ENCODE assay signal across 13 cellular contexts in genomic region chr2:235642446-235643107, GRCh38.
DNase-seq lines count a peak whose midpoint lies in the region; ATAC-seq and TF ChIP-seq lines count a peak whose summit lies in the region.
"Had no signal": no experiment of that assay in that cellular context is flagged by ENCODE, and none has a peak within 500 bp of the region (broad histone marks: within the 10 kb centered on the region; RNA-seq: fewer than 3 reads in every experiment).

No MANE protein-coding gene starts in this region.

- no peaks in the 10 kb centered on the region for H3K9me3 Mint-ChIP-seq in HFFc6
- H3K9me3 Mint-ChIP-seq in activated T-cell treated with anti-CD3 and anti-CD28 coated beads, Interleukin-2, amount 50 U/mL, for 4 hours: no peaks in the 10 kb centered on the region
- H3K9me3 Mint-ChIP-seq: stimulated activated naive CD8-positive, alpha-beta T cell treated with anti-CD3 and anti-CD28 coated beads, Interleukin-15, Interleukin-2, amounts not matched to agents 100 ng/mL and 50 ng/mL, for 24 hours had no signal

- no peaks in the 10 kb centered on the region for H3K36me3 Mint-ChIP-seq in HFFc6 (ENCODE audit: low read depth)
- H3K36me3 Mint-ChIP-seq in activated T-cell treated with anti-CD3 and anti-CD28 coated beads, Interleukin-2, amount 50 U/mL, for 4 hours (ENCODE audit: insufficient read depth): no peaks in the 10 kb centered on the region

- H3K27ac Mint-ChIP-seq in HFFc6: peak overlapping the region; percentile 56
- H3K27ac Mint-ChIP-seq: stimulated activated naive CD8-positive, alpha-beta T cell treated with anti-CD3 and anti-CD28 coated beads, Interleukin-15, Interleukin-2, amounts not matched to agents 100 ng/mL and 50 ng/mL, for 24 hours had no signal

- no peak overlapping the region for H2AFZ ChIP-seq in smooth muscle cell (ENCODE audit: low read depth)

- H3F3A ChIP-seq in smooth muscle cell (ENCODE audit: low read depth): peaks cover 21% of the 10 kb centered on the region

- ATAC-seq in Right ventricle myocardium superior (ENCODE audit: poor library complexity): peak; percentile 30
- ATAC-seq in HG03457 (IDR thresholded peaks at IDR 0.05; ENCODE audit: unreplicated experiment): no peak
- ATAC-seq in HG02938 (IDR thresholded peaks at IDR 0.05; ENCODE audit: unreplicated experiment): no peak
- no peak for ATAC-seq in activated T-cell treated with anti-CD3 and anti-CD28 coated beads, Interleukin-2, amount 50 U/mL, for 4 hours

- H4K20me1 ChIP-seq in smooth muscle cell (ENCODE audit: low read depth): peaks cover 53% of the 10 kb centered on the region

- intact Hi-C loops in Right ventricle myocardium superior (cut with DNase I): no loop called here

- peak overlapping the region; percentile 28 for H3K4me2 ChIP-seq in smooth muscle cell

- no peak overlapping the region for H3K9ac ChIP-seq in smooth muscle cell (ENCODE audit: low read depth)

- H3K4me3 ChIP-seq in smooth muscle cell: no peak overlapping the region
- H3K4me3 ChIP-seq: lung had no signal

- peak; percentile 7 for DNase-seq in HFFc6
- no peak for DNase-seq in Right ventricle myocardium superior
- DNase-seq in smooth muscle cell (lab: John Stamatoyannopoulos, UW; ENCODE audit: unreplicated experiment): no peak
- no peak for DNase-seq in activated T-cell treated with anti-CD3 and anti-CD28 coated beads, Interleukin-2, amount 50 U/mL, for 4 hours
- no peak for DNase-seq in NCI-H1092 treated with DMSO at 0.1 percent for 48 hours (lab: John Stamatoyannopoulos, UW)
- DNase-seq: activated effector memory CD4-positive, alpha-beta T cell treated with Interleukin-2 at 50 U/mL for 16 hours; DMS53; stimulated activated CD4-positive, alpha-beta T cell treated with anti-CD3 and anti-CD28 coated beads, Interleukin-15, amount 100 ng/mL, for 24 hours had no signal

- no peak for TF ChIP-seq CTCF in HFFc6 (IDR thresholded peaks at IDR 0.05)
- peak; percentile 2 for TF ChIP-seq CTCF in smooth muscle cell (IDR thresholded peaks at IDR 0.05; ENCODE audit: borderline replicate concordance, insufficient read depth, poor library complexity, severe bottlenecking)

- H3K79me2 ChIP-seq in smooth muscle cell (ENCODE audit: low read depth): peaks cover 33% of the 10 kb centered on the region

- no peaks in the 10 kb centered on the region for H3K36me3 ChIP-seq in smooth muscle cell (ENCODE audit: low read depth)

- peaks cover 47% of the 10 kb centered on the region for H3K4me1 Mint-ChIP-seq in HFFc6 (ENCODE audit: low read depth)
- no peaks in the 10 kb centered on the region for H3K4me1 Mint-ChIP-seq in activated T-cell treated with anti-CD3 and anti-CD28 coated beads, Interleukin-2, amount 50 U/mL, for 4 hours (ENCODE audit: low read depth)

- whole genome bisulfite sequencing in smooth muscle cell (ENCODE audit: low lambda C conversion rate): 66% methylated on average over 9 of the region's 9 CpGs

- peaks cover 31% of the 10 kb centered on the region for H3K4me1 ChIP-seq in smooth muscle cell (ENCODE audit: low read depth)

- peak overlapping the region; percentile 45; the same call in 1 of the 2 replicates for H3K4me3 Mint-ChIP-seq in HFFc6
- no peak overlapping the region for H3K4me3 Mint-ChIP-seq in activated T-cell treated with anti-CD3 and anti-CD28 coated beads, Interleukin-2, amount 50 U/mL, for 4 hours
- H3K4me3 Mint-ChIP-seq: stimulated activated naive CD8-positive, alpha-beta T cell treated with anti-CD3 and anti-CD28 coated beads, Interleukin-15, Interleukin-2, amounts not matched to agents 100 ng/mL and 50 ng/mL, for 24 hours had no signal

- H3K9me3 ChIP-seq in smooth muscle cell (replicated peaks; ENCODE audit: low read depth): no peaks in the 10 kb centered on the region

- no peaks in the 10 kb centered on the region for H3K27me3 ChIP-seq in smooth muscle cell (ENCODE audit: low read depth)

- H3K27ac ChIP-seq in angular gyrus (ENCODE audit: low read depth, low read length) (peak overlapping the region; percentile 53), smooth muscle cell (ENCODE audit: low read depth) (peak overlapping the region; percentile 94)

- H3K27me3 Mint-ChIP-seq in HFFc6 (ENCODE audit: insufficient read depth): peaks cover 4% of the 10 kb centered on the region; the same call in 1 of the 2 replicates
- peaks cover 22% of the 10 kb centered on the region for H3K27me3 Mint-ChIP-seq in activated T-cell treated with anti-CD3 and anti-CD28 coated beads, Interleukin-2, amount 50 U/mL, for 4 hours (ENCODE audit: low read depth)
